ENCODE assay signal across 18 cellular contexts in genomic region chr20:36820073-36820472, GRCh38.
A peak's percentile ranks its signal among the peaks of the same experiment; 100 is the strongest.
DNase-seq lines count a peak whose midpoint lies in the region; TF ChIP-seq lines count a peak whose summit lies in the region.
"Had no signal": no experiment of that assay in that cellular context is flagged by ENCODE, and none has a peak within 500 bp of the region (broad histone marks: within the 10 kb centered on the region; RNA-seq: fewer than 3 reads in every experiment).

No MANE protein-coding gene starts in this region.

- H3K4me1 ChIP-seq in HUES6 (ENCODE audit: control insufficient read depth, insufficient read depth, low read length) = peaks cover 29% of the 10 kb centered on the region
- peaks cover 23% of the 10 kb centered on the region for H3K4me1 ChIP-seq in muscle layer of colon (ENCODE audit: insufficient read depth, low read length)
- peaks cover 10 to 21% (median 19%) of the 10 kb centered on the region in 5 donors for H3K4me1 ChIP-seq in subcutaneous abdominal adipose tissue (ENCODE audit: control insufficient read depth in 5 of 5, insufficient read depth in 5 of 5, low read length in 5 of 5)
- H3K4me1 ChIP-seq: BE2C had no signal

- H3K36me3 ChIP-seq in HUES6 (ENCODE audit: control insufficient read depth, insufficient read depth, low read length) = peaks cover 40% of the 10 kb centered on the region
- H3K36me3 ChIP-seq in muscle layer of colon (ENCODE audit: insufficient read depth, low read length) = peaks cover 30% of the 10 kb centered on the region
- peaks cover 0 to 51% (median 38%) of the 10 kb centered on the region in 5 donors for H3K36me3 ChIP-seq in subcutaneous abdominal adipose tissue (ENCODE audit: control insufficient read depth in 5 of 5, insufficient read depth in 5 of 5, low read length in 5 of 5)

- no peak for DNase-seq in coronary artery (ENCODE audit: low spot score)
- DNase-seq in NCI-H526 (lab: John Stamatoyannopoulos, UW) = no peak
- DNase-seq in NCI-H2227 treated with DMSO at 0.1 percent for 48 hours (lab: John Stamatoyannopoulos, UW) = no peak
- no peak for DNase-seq in NCI-H187 (lab: John Stamatoyannopoulos, UW)
- DNase-seq in foreskin fibroblast = no peak
- DNase-seq: activated gamma-delta T cell treated with Interleukin-2 at 50 U/mL for 16 hours; BE2C; effector CD4-positive, alpha-beta T cell; GF-D8; KG1; left lung; SHP77; stimulated activated naive CD4-positive, alpha-beta T cell treated with Interleukin-2 at 50 U/mL for 16 hours; T-helper 2 cell had no signal

- no peak overlapping the region for H3K4me3 ChIP-seq in HUES6 (ENCODE audit: low read depth, low read length)
- H3K4me3 ChIP-seq in coronary artery = no peak overlapping the region
- no peak overlapping the region for H3K4me3 ChIP-seq in muscle layer of colon (ENCODE audit: low read depth in 1 of 2, low read length in 2 of 2)
- no peak overlapping the region for H3K4me3 ChIP-seq in subcutaneous abdominal adipose tissue (ENCODE audit: low read depth in 1 of 5, low read length in 5 of 5)
- no peak overlapping the region for H3K4me3 ChIP-seq in foreskin fibroblast (ENCODE audit: low read depth in 1 of 2, low read length in 2 of 2)
- H3K4me3 ChIP-seq: left lung, smooth muscle cell had no signal

- no peaks in the 10 kb centered on the region for H3K9me3 ChIP-seq in HUES6 (ENCODE audit: control insufficient read depth, insufficient read depth, low read depth, low read length)
- H3K9me3 ChIP-seq in muscle layer of colon (ENCODE audit: low read length) = no peaks in the 10 kb centered on the region
- no peaks in the 10 kb centered on the region for H3K9me3 ChIP-seq in subcutaneous abdominal adipose tissue (ENCODE audit: control insufficient read depth in 5 of 5, low read length in 5 of 5)
- H3K9me3 ChIP-seq: BE2C, left lung had no signal

- H3K9ac ChIP-seq in HUES6 (ENCODE audit: low read length) = peak overlapping the region; percentile 45
- no peak overlapping the region for H3K9ac ChIP-seq in muscle layer of colon (ENCODE audit: low read length)
- peak overlapping the region in 3 of 5 donors; percentile 5 to 63 (median 42) for H3K9ac ChIP-seq in subcutaneous abdominal adipose tissue (ENCODE audit: low read length in 5 of 5)

- H3K27ac ChIP-seq in HUES6 (ENCODE audit: low read depth, low read length) (0 out of 2 replicates have a peak overlapping the region, but pooled peaks have one; percentile 52), coronary artery (peak overlapping the region; percentile 62 to 73), muscle layer of colon (ENCODE audit: low read depth, low read length) (peak overlapping the region; percentile 3), subcutaneous abdominal adipose tissue (ENCODE audit: low read depth, low read length) (peak overlapping the region; percentile 16)

- TF ChIP-seq CTCF in coronary artery (IDR thresholded peaks at IDR 0.05) (no peak), foreskin fibroblast (IDR thresholded peaks at IDR 0.05; ENCODE audit: low read depth, low read length) (no peak)

- H3K27me3 ChIP-seq in HUES6 (ENCODE audit: control insufficient read depth, insufficient read depth, low read length) (no peaks in the 10 kb centered on the region), muscle layer of colon (ENCODE audit: control insufficient read depth in 1 of 2, insufficient read depth in 2 of 2, low read length in 2 of 2) (no peaks in the 10 kb centered on the region), subcutaneous abdominal adipose tissue (ENCODE audit: control insufficient read depth in 5 of 5, insufficient read depth in 4 of 5, low read length in 5 of 5) (no peaks in the 10 kb centered on the region)
- H3K27me3 ChIP-seq: BE2C, left lung had no signal

Comparison
In these comparisons a context has a peak if more than half of its experiments do, and no peak if none do; other contexts are left out.
1. H3K27ac ChIP-seq: peak in every context shown above with its lines; median percentile 68 in coronary artery; 52 in HUES6; 16 in subcutaneous abdominal adipose tissue; 3 in muscle layer of colon.